Comparison of ENCODE assay signal across 8 cellular contexts in the genomic region with DNA sequence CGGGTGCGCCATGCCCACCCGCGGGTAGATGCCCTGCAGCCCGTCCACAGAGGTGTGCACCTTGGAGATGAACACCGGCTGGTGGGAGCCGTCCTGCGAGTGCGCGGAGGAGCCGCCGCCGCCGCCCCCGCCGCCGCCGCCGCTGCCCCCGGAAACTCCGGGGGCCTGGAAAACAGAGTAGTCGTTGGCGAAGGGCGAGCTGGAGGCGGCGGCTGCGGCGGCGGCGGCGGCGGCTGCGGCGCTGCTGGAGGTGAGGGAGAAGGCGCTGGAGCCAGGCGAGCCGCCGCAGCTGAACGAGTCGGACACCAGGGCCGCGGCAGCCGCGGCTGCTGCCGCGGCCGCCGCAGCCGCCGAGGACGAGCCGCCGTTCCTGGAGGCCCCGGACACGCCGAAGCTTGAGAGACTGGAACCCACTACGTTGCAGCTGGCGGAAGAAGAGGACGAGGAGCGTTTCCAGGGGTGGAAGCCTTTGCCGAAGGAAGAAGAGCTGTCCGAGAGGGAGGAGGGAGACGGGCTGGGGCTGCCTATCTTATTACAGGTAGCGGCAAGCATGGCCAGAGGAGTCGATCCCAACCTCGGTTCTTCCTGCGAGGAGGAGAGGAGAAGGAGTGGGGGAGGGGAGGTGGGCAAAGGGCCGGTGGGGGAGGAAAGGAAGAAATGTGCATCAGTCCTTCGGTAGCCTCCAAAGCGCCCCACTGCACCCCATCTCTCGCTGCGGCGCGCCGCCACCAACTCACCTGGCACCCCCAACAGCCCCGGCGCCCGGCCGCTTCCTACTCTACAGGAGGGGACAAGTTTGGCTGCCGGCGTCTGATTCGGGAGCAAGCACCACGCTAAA. TPM values are rescaled to one million over a fixed set of nuclear protein-coding genes. Genes with fewer than 3 reads are reported as not detected.
DNase-seq lines count a peak whose midpoint lies in the region; FAIRE-seq and TF ChIP-seq lines count a peak whose summit lies in the region.

No MANE protein-coding gene starts in this region.

- TF ChIP-seq CTCF in bronchial epithelial cell (IDR thresholded peaks at IDR 0.05; ENCODE audit: insufficient read depth, low read length, severe bottlenecking), result no peak

- DNase-seq in DMS53 treated with DMSO at 0.1 percent for 48 hours (lab: John Stamatoyannopoulos, UW; ENCODE audit: unreplicated experiment), result peak; percentile 83
- DNase-seq in NCI-H1092 (lab: John Stamatoyannopoulos, UW), result peak; percentile 58
- no peak for DNase-seq in bronchial epithelial cell (ENCODE audit: low read depth)
- DNase-seq in HT-29 (ENCODE audit: low spot score), result no peak
- DNase-seq in NCI-H187 treated with DMSO at 0.1 percent for 48 hours (lab: John Stamatoyannopoulos, UW), result no peak
- DNase-seq in NCI-H526 treated with DMSO at 0.1 percent for 48 hours (lab: John Stamatoyannopoulos, UW), result no peak
- DNase-seq in NCI-H2171 treated with DMSO at 0.1 percent for 48 hours (lab: John Stamatoyannopoulos, UW), result no peak

- H3K36me3 ChIP-seq in bronchial epithelial cell (ENCODE audit: control insufficient read depth, insufficient read depth, low read length) (no peaks in the 10 kb centered on the region), muscle layer of duodenum (ENCODE audit: control insufficient read depth in 1 of 2, insufficient read depth in 2 of 2, low read length in 2 of 2) (no peaks in the 10 kb centered on the region)

- H3K27me3 ChIP-seq in bronchial epithelial cell (ENCODE audit: control insufficient read depth, insufficient read depth, low read length), result peaks cover 41% of the 10 kb centered on the region
- peaks cover 80% of the 10 kb centered on the region for H3K27me3 ChIP-seq in muscle layer of duodenum (ENCODE audit: low read depth, low read length)

- peak overlapping the region; percentile 32 for H3K4me3 ChIP-seq in bronchial epithelial cell (ENCODE audit: low read depth, low read length)
- H3K4me3 ChIP-seq in muscle layer of duodenum (ENCODE audit: low read depth in 1 of 2, low read length in 2 of 2), result peak overlapping the region; percentile 27 to 51

- peaks cover 0 to 9% of the 10 kb centered on the region in 2 donors for H3K9me3 ChIP-seq in muscle layer of duodenum (ENCODE audit: control insufficient read depth in 1 of 2, low read length in 2 of 2)

- H3K27ac ChIP-seq in muscle layer of duodenum (ENCODE audit: low read length), result no peak overlapping the region

- no peak for FAIRE-seq in bronchial epithelial cell (lab: Jason Lieb, UNC)

- H3K4me1 ChIP-seq in muscle layer of duodenum (ENCODE audit: control insufficient read depth in 1 of 2, insufficient read depth in 2 of 2, low read length in 2 of 2), result peaks cover 0 to 38% of the 10 kb centered on the region in 2 donors

RNA-seq across cellular contexts. Expression of gene SP8, which starts 1.3 kb away (rescaled TPM):
- total RNA-seq in bronchial epithelial cell, result not detected in 2 replicates
- not detected in 2 replicates for total RNA-seq in HT-29 (2014; rRNA removed; shearing (Covaris generic))

Comparison
In these comparisons a context has a peak if more than half of its experiments do, and no peak if none do; other contexts are left out.
1. DNase-seq: peak in DMS53 treated with DMSO at 0.1 percent for 48 hours (single experiment) and NCI-H1092 (single experiment); none in bronchial epithelial cell (single experiment), HT-29 (single experiment), NCI-H187 treated with DMSO at 0.1 percent for 48 hours (single experiment), NCI-H526 treated with DMSO at 0.1 percent for 48 hours (single experiment) and NCI-H2171 treated with DMSO at 0.1 percent for 48 hours (single experiment).